ENCODE assay signal across 15 cellular contexts in genomic region chr9:13140843-13141592, GRCh38.
DNase-seq lines count a peak whose midpoint lies in the region; ATAC-seq, FAIRE-seq and TF ChIP-seq lines count a peak whose summit lies in the region.
"Had no signal": no experiment of that assay in that cellular context is flagged by ENCODE, and none has a peak within 500 bp of the region (broad histone marks: within the 10 kb centered on the region; RNA-seq: fewer than 3 reads in every experiment).

No MANE protein-coding gene starts in this region.

- TF ChIP-seq CTCF in brain microvascular endothelial cell (IDR thresholded peaks at IDR 0.05; ENCODE audit: low read depth, low read length, missing control alignments): no peak
- no peak for TF ChIP-seq CTCF in liver (IDR thresholded peaks at IDR 0.05; ENCODE audit: low read depth, low read length, missing input control)

- ATAC-seq in HG02852 (IDR thresholded peaks at IDR 0.05; ENCODE audit: unreplicated experiment): no peak
- ATAC-seq: naive thymus-derived CD4-positive, alpha-beta T cell had no signal

- WGBS in liver: 34% methylated on average over 5 of the region's 5 CpGs

- H3K36me3 ChIP-seq in brain microvascular endothelial cell (replicated peaks): peaks cover 5% of the 10 kb centered on the region
- peaks cover 1 to 27% (median 19%) of the 10 kb centered on the region in 4 donors for H3K36me3 ChIP-seq in liver (ENCODE audit: control insufficient read depth in 4 of 4, insufficient read depth in 3 of 4, low read depth in 1 of 4, low read length in 3 of 4)

- H3K4me3 ChIP-seq in brain microvascular endothelial cell (ENCODE audit: low read depth, low read length) (no peak overlapping the region), liver (ENCODE audit: low read depth in 1 of 3, low read length in 3 of 3) (peak overlapping the region in 1 of 3 donors; percentile 21)
- H3K4me3 ChIP-seq: sigmoid colon had no signal

- H3K4me1 ChIP-seq in liver (ENCODE audit: control insufficient read depth in 4 of 4, insufficient read depth in 4 of 4, low read length in 3 of 4): peaks cover 0 to 11% (median 8%) of the 10 kb centered on the region in 4 donors

- TF ChIP-seq RAD21 in liver (IDR thresholded peaks at IDR 0.05): peak in 1 of 2 donors; percentile 30

- H3K27ac ChIP-seq in brain microvascular endothelial cell (peak overlapping the region; percentile 38), liver (ENCODE audit: low read depth in 1 of 2, low read length in 2 of 2) (peak overlapping the region in 1 of 2 donors; percentile 44)
- H3K27ac ChIP-seq: sigmoid colon had no signal

- no peak for FAIRE-seq in GM19239 (lab: Jason Lieb, UNC)

- no peaks in the 10 kb centered on the region for H3K27me3 ChIP-seq in brain microvascular endothelial cell (replicated peaks)
- H3K27me3 ChIP-seq in liver (ENCODE audit: control insufficient read depth in 4 of 4, insufficient read depth in 4 of 4, low read length in 3 of 4): no peaks in the 10 kb centered on the region
- H3K27me3 ChIP-seq: sigmoid colon had no signal

- in situ Hi-C loops in brain microvascular endothelial cell (cut with HindIII; ENCODE audit: low pct_ligation_motif_present, low sequenced_read_pairs): no loop called here

- H3K9ac ChIP-seq in liver (ENCODE audit: low read depth in 1 of 2, low read length in 2 of 2): peak overlapping the region in 1 of 2 donors; percentile 50

- DNase-seq in NCI-H460 (ENCODE audit: extremely low read depth, low read depth) (peak; percentile 19), brain microvascular endothelial cell (no peak), superior temporal gyrus (ENCODE audit: extremely low spot score) (peak; percentile 57), GM19239 (ENCODE audit: insufficient read length, low spot score) (no peak), NCI-H1436 (lab: John Stamatoyannopoulos, UW) (no peak)
- DNase-seq: activated CD4-positive, CD25-positive, alpha-beta regulatory T cell; amniotic stem cell; effector CD4-positive, alpha-beta T cell; GF-D8; kidney glomerular epithelial cell; naive thymus-derived CD4-positive, alpha-beta T cell; sigmoid colon; SW 1271 had no signal

- H3K9me3 ChIP-seq in liver (ENCODE audit: control insufficient read depth in 4 of 4, low read length in 3 of 4): no peaks in the 10 kb centered on the region
- H3K9me3 ChIP-seq: sigmoid colon had no signal

TF ChIP-seq in liver, 16 proteins besides CTCF, POLR2A, EP300 and RAD21:
- no peak for TF ChIP-seq FOXA1 (IDR thresholded peaks at IDR 0.05)
- TF ChIP-seq MAX (IDR thresholded peaks at IDR 0.05): peak; percentile 55
- TF ChIP-seq NR2F2 (IDR thresholded peaks at IDR 0.05): no peak
- TF ChIP-seq EGR1 (IDR thresholded peaks at IDR 0.05; ENCODE audit: low read depth in 2 of 2): no peak
- peak; percentile 46 to 52 for TF ChIP-seq RXRA (IDR thresholded peaks at IDR 0.05)
- peak; percentile 9 for TF ChIP-seq FOXA2 (IDR thresholded peaks at IDR 0.05)
- peak; percentile 76 for TF ChIP-seq HNF4A (conservative IDR thresholded peaks at IDR 0.05)
- TF ChIP-seq HNF4G (IDR thresholded peaks at IDR 0.05): peak; percentile 33
- TF ChIP-seq TAF1 (conservative IDR thresholded peaks at IDR 0.05): no peak
- no peak for TF ChIP-seq REST (IDR thresholded peaks at IDR 0.05)
- TF ChIP-seq GABPA (IDR thresholded peaks at IDR 0.05 in 1 of 2, conservative IDR thresholded peaks at IDR 0.05 in 1 of 2): no peak
- TF ChIP-seq ATF3 (IDR thresholded peaks at IDR 0.05): no peak
- TF ChIP-seq YY1 (IDR thresholded peaks at IDR 0.05): no peak
- peak in 1 of 2 donors; percentile 34 for TF ChIP-seq JUND (IDR thresholded peaks at IDR 0.05)
- no peak for TF ChIP-seq ZBTB33 (IDR thresholded peaks at IDR 0.05)
- TF ChIP-seq SP1 (IDR thresholded peaks at IDR 0.05): no peak
TF ChIP-seq in liver: peak in this region for 6.

Comparison
In these comparisons a context has a peak if more than half of its experiments do, and no peak if none do; other contexts are left out.
1. DNase-seq: peak in NCI-H460 (single experiment) and superior temporal gyrus (single experiment); none in brain microvascular endothelial cell (single experiment), GM19239 (single experiment) and NCI-H1436 (single experiment).